ENCODE assay signal across 22 cellular contexts in the genomic region with DNA sequence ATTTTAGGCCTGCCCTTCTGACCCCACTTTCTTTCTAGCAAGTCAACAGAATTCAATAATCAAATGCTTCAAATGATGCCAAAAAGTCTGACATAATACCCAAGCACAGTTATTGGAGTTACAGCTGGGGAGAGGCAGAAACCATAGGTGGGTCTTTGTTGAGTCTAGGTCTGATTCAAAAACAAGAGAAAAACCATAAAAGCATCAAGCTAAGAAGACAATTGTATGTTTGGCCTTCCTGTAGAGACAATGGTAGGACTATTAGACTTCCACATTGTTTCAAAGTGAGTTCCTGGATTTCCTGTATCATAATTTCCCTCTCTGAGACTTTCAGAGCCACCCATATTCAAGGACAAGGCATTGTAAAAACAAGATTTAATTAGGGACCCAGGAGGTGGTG. TPM values are rescaled to one million over a fixed set of nuclear protein-coding genes. Genes with fewer than 3 reads are reported as not detected.
"Had no signal": no experiment of that assay in that cellular context is flagged by ENCODE, and none has a peak within 500 bp of the region (broad histone marks: within the 10 kb centered on the region; RNA-seq: fewer than 3 reads in every experiment).

No MANE protein-coding gene starts in this region.

- H3K9me3 Mint-ChIP-seq: activated naive CD4-positive, alpha-beta T cell treated with anti-CD3 and anti-CD28 coated beads, Interleukin-2, amount 50 U/mL, for 24 hours; T-helper 1 cell treated with Interleukin-12 subunit alpha and Interleukin-12 subunit beta and Interleukin-4 antibody, amounts not matched to agents 30 μg/mL and 1 μg/mL, for 36 hours had no signal

- ATAC-seq: activated CD4-positive, CD25-positive, alpha-beta regulatory T cell treated with anti-CD3 and anti-CD28 coated beads, Interleukin-2, amount 50 U/mL, for 24 hours; activated CD8-positive, alpha-beta T cell treated with anti-CD3 and anti-CD28 coated beads, Interleukin-2, amount 10 ng/mL, durations not matched to agents 7 days and 5 days; K562 had no signal

- H3K27ac ChIP-seq: Peyer's patch, RWPE1 had no signal

- H3K27ac Mint-ChIP-seq: activated CD8-positive, alpha-beta T cell treated with anti-CD3 and anti-CD28 coated beads, Interleukin-2, amount 10 ng/mL, durations not matched to agents 7 days and 5 days; activated naive CD4-positive, alpha-beta T cell treated with anti-CD3 and anti-CD28 coated beads, Interleukin-2, amount 50 U/mL, for 24 hours; T-helper 1 cell treated with Interleukin-12 subunit alpha and Interleukin-12 subunit beta and Interleukin-4 antibody, amounts not matched to agents 30 μg/mL and 1 μg/mL, for 36 hours had no signal

- H3K9me3 ChIP-seq: Peyer's patch had no signal

- H3K4me1 ChIP-seq: Peyer's patch had no signal

- H3K36me3 Mint-ChIP-seq: activated naive CD4-positive, alpha-beta T cell treated with anti-CD3 and anti-CD28 coated beads, Interleukin-2, amount 50 U/mL, for 24 hours had no signal

- H3K27me3 ChIP-seq: Peyer's patch had no signal

- H3K4me3 ChIP-seq: K562, Peyer's patch had no signal

- H3K4me1 Mint-ChIP-seq: activated naive CD4-positive, alpha-beta T cell treated with anti-CD3 and anti-CD28 coated beads, Interleukin-2, amount 50 U/mL, for 24 hours had no signal

- H3K36me3 ChIP-seq: Peyer's patch had no signal

- H3K4me3 Mint-ChIP-seq: activated CD8-positive, alpha-beta T cell treated with anti-CD3 and anti-CD28 coated beads, Interleukin-2, amount 10 ng/mL, durations not matched to agents 7 days and 5 days; activated naive CD4-positive, alpha-beta T cell treated with anti-CD3 and anti-CD28 coated beads, Interleukin-2, amount 50 U/mL, for 24 hours; T-helper 1 cell treated with Interleukin-12 subunit alpha and Interleukin-12 subunit beta and Interleukin-4 antibody, amounts not matched to agents 30 μg/mL and 1 μg/mL, for 36 hours had no signal

- DNase-seq: activated CD4-positive, alpha-beta T cell treated with anti-CD3 and anti-CD28 coated beads for 4 hours; activated CD8-positive, alpha-beta memory T cell treated with anti-CD3 and anti-CD28 coated beads, Interleukin-2, amount 50 U/mL, for 48 hours; activated CD8-positive, alpha-beta T cell treated with anti-CD3 and anti-CD28 coated beads, Interleukin-2, amount 10 ng/mL, durations not matched to agents 7 days and 5 days; activated naive CD4-positive, alpha-beta T cell; activated T-cell treated with anti-CD3 and anti-CD28 coated beads, Interleukin-2, amount 50 U/mL, for 1 hour; aorta; Karpas-422; NCI-H1105 treated with DMSO at 0.1 percent for 48 hours; NCI-H1436 treated with DMSO at 0.1 percent for 48 hours; NCI-H187; NCI-H2081; NCI-H446; NCI-H524; Peyer's patch; SHP77 treated with DMSO at 0.1 percent for 48 hours had no signal

RNA-seq across cellular contexts. Expression of gene CCDC192, which starts 16.8 kb away (rescaled TPM):
- total RNA-seq: activated CD8-positive, alpha-beta T cell treated with anti-CD3 and anti-CD28 coated beads, Interleukin-2, amount 10 ng/mL, durations not matched to agents 7 days and 5 days; aorta; bronchial epithelial cell; Peyer's patch; SK-MEL-5 had no signal
- polyA plus RNA-seq: aorta had no signal

RNA-seq across cellular contexts. Expression of gene CTXN3, which starts 37.5 kb away (rescaled TPM):
- total RNA-seq: activated CD8-positive, alpha-beta T cell treated with anti-CD3 and anti-CD28 coated beads, Interleukin-2, amount 10 ng/mL, durations not matched to agents 7 days and 5 days; aorta; bronchial epithelial cell; K562; Peyer's patch; SK-MEL-5 had no signal
- polyA plus RNA-seq: aorta, K562 had no signal
